15 cellular contexts compared by ENCODE assay signal in the genomic region with DNA sequence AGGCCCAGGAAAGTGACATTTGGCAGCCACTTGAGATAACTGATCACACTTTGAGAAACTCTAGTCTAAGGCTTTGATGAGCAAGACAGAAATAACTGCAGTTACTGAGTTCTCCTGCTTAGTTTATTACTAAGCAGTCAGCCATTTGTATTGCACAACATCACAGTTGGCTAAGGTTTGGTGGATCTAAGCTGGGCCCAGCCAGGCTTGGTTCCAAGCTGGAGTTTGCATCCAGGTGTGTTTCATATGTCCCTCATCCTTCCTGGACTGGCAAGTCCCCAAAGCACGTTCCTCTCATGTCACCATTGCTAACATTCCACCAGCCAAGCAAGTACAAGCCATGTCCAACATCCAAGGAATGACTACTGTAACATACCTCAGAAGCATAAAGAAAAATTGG.
A peak's percentile ranks its signal among the peaks of the same experiment; 100 is the strongest.
DNase-seq lines count a peak whose midpoint lies in the region; TF ChIP-seq lines count a peak whose summit lies in the region.
"Had no signal": no experiment of that assay in that cellular context is flagged by ENCODE, and none has a peak within 500 bp of the region (broad histone marks: within the 10 kb centered on the region; RNA-seq: fewer than 3 reads in every experiment).

No MANE protein-coding gene starts in this region.

- peaks cover 4% of the 10 kb centered on the region for H3K27me3 Mint-ChIP-seq in endothelial cell (ENCODE audit: unreplicated experiment)

- no peaks in the 10 kb centered on the region for H3K36me3 Mint-ChIP-seq in endothelial cell (ENCODE audit: low read depth, unreplicated experiment)
- H3K36me3 Mint-ChIP-seq: activated naive CD4-positive, alpha-beta T cell treated with anti-CD3 and anti-CD28 coated beads, Interleukin-2, amount 50 U/mL, for 24 hours had no signal

- H3K9me3 Mint-ChIP-seq in endothelial cell (ENCODE audit: unreplicated experiment) = no peaks in the 10 kb centered on the region
- H3K9me3 Mint-ChIP-seq: activated naive CD4-positive, alpha-beta T cell treated with anti-CD3 and anti-CD28 coated beads, Interleukin-2, amount 50 U/mL, for 24 hours had no signal

- TF ChIP-seq RAD21 in liver (IDR thresholded peaks at IDR 0.05) = no peak

- H3K36me3 ChIP-seq in liver (ENCODE audit: control insufficient read depth in 4 of 4, insufficient read depth in 3 of 4, low read depth in 1 of 4, low read length in 3 of 4) = no peaks in the 10 kb centered on the region
- H3K36me3 ChIP-seq: BLaER1 treated with 17β-estradiol and CSF1 and Interleukin-3, amounts not matched to agents 10 nM and 100 nM; HAP-1 had no signal

- H3K27me3 ChIP-seq in liver (ENCODE audit: control insufficient read depth in 4 of 4, insufficient read depth in 4 of 4, low read length in 3 of 4) = no peaks in the 10 kb centered on the region
- H3K27me3 ChIP-seq: BLaER1 treated with 17β-estradiol and CSF1 and Interleukin-3, amounts not matched to agents 10 nM and 100 nM had no signal

- TF ChIP-seq CTCF in AG09319 (IDR thresholded peaks at IDR 0.05; ENCODE audit: low read depth, low read length) (no peak), cardiac fibroblast (IDR thresholded peaks at IDR 0.05; ENCODE audit: low read depth, low read length) (no peak), liver (IDR thresholded peaks at IDR 0.05; ENCODE audit: low read depth, low read length, missing input control) (no peak), endothelial cell (IDR thresholded peaks at IDR 0.05; ENCODE audit: unreplicated experiment) (no peak)

- WGBS in liver = 60% methylated on average over 1 of the region's 1 CpG

- no peak overlapping the region for H3K4me3 ChIP-seq in cardiac fibroblast (replicated peaks in 1 of 2; ENCODE audit: low read depth in 2 of 2, low read length in 2 of 2)
- H3K4me3 ChIP-seq in liver (ENCODE audit: low read depth in 1 of 3, low read length in 3 of 3) = no peak overlapping the region
- H3K4me3 ChIP-seq: BLaER1 treated with 17β-estradiol and CSF1 and Interleukin-3, amounts not matched to agents 10 nM and 100 nM; HAP-1 had no signal

- no peak overlapping the region for H3K4me3 Mint-ChIP-seq in endothelial cell (ENCODE audit: unreplicated experiment)
- H3K4me3 Mint-ChIP-seq: activated naive CD4-positive, alpha-beta T cell treated with anti-CD3 and anti-CD28 coated beads, Interleukin-2, amount 50 U/mL, for 24 hours had no signal

- H3K9ac ChIP-seq in liver (ENCODE audit: low read depth in 1 of 2, low read length in 2 of 2) = no peak overlapping the region
- H3K9ac ChIP-seq: BLaER1 treated with 17β-estradiol and CSF1 and Interleukin-3, amounts not matched to agents 10 nM and 100 nM had no signal

- H3K27ac ChIP-seq in liver (ENCODE audit: low read depth in 1 of 2, low read length in 2 of 2) = no peak overlapping the region
- H3K27ac ChIP-seq: BLaER1 treated with 17β-estradiol and CSF1 and Interleukin-3, amounts not matched to agents 10 nM and 100 nM had no signal

- H3K9me3 ChIP-seq in liver (ENCODE audit: control insufficient read depth in 4 of 4, low read length in 3 of 4) = no peaks in the 10 kb centered on the region
- H3K9me3 ChIP-seq: BLaER1 treated with 17β-estradiol and CSF1 and Interleukin-3, amounts not matched to agents 10 nM and 100 nM; HAP-1 had no signal

- H3K27ac Mint-ChIP-seq in endothelial cell (ENCODE audit: unreplicated experiment) = no peak overlapping the region
- H3K27ac Mint-ChIP-seq: activated naive CD4-positive, alpha-beta T cell treated with anti-CD3 and anti-CD28 coated beads, Interleukin-2, amount 50 U/mL, for 24 hours had no signal

- DNase-seq in AG09319 (ENCODE audit: extremely low read depth, low read depth) (peak; percentile 52), LHCN-M2 (ENCODE audit: low read depth) (peak; percentile 44), cardiac fibroblast (ENCODE audit: low read depth in 2 of 2) (peak; percentile 79 to 97), NCI-H1105 treated with DMSO at 0.1 percent for 48 hours (lab: John Stamatoyannopoulos, UW) (no peak), occipital lobe (lab: John Stamatoyannopoulos, UW) (no peak), endothelial cell (ENCODE audit: low spot score) (no peak)
- no peak for DNase-seq in activated CD4-positive, alpha-beta T cell treated with anti-CD3 and anti-CD28 coated beads, Interleukin-2, amount 50 U/mL, for 4 hours
- DNase-seq: left colon; NCI-H526; stimulated activated CD4-positive, alpha-beta T cell treated with anti-CD3 and anti-CD28 coated beads, Interleukin-4, amount 100 ng/mL, for 24 hours; SW 1271 had no signal

- H3K4me1 Mint-ChIP-seq in endothelial cell (ENCODE audit: unreplicated experiment) = peaks cover 4% of the 10 kb centered on the region
- H3K4me1 Mint-ChIP-seq: activated naive CD4-positive, alpha-beta T cell treated with anti-CD3 and anti-CD28 coated beads, Interleukin-2, amount 50 U/mL, for 24 hours had no signal

- no peaks in the 10 kb centered on the region for H3K4me1 ChIP-seq in liver (ENCODE audit: control insufficient read depth in 4 of 4, insufficient read depth in 4 of 4, low read length in 3 of 4)
- H3K4me1 ChIP-seq: BLaER1 treated with 17β-estradiol and CSF1 and Interleukin-3, amounts not matched to agents 10 nM and 100 nM had no signal

TF ChIP-seq in liver, 16 proteins besides CTCF, POLR2A, EP300 and RAD21:
- TF ChIP-seq YY1 (IDR thresholded peaks at IDR 0.05) (peak; percentile 62), HNF4A (conservative IDR thresholded peaks at IDR 0.05) (no peak)
TF ChIP-seq in liver: peak in this region for 1.

Comparison
In these comparisons a context has a peak if more than half of its experiments do, and no peak if none do; other contexts are left out.
1. DNase-seq: peak in AG09319 (single experiment), LHCN-M2 (single experiment) and cardiac fibroblast (2 of 2); none in activated CD4-positive, alpha-beta T cell treated with anti-CD3 and anti-CD28 coated beads, Interleukin-2, amount 50 U/mL, for 4 hours (0 of 2), NCI-H1105 treated with DMSO at 0.1 percent for 48 hours (single experiment), occipital lobe (single experiment) and endothelial cell (single experiment).